In genomic region chr2:86556508-86556907, GRCh38 we compare ENCODE assay signal across 1 cellular context.
TF ChIP-seq lines count a peak whose summit lies in the region.

No MANE protein-coding gene starts in this region.

TF ChIP-seq in HepG2, 621 proteins besides CTCF, POLR2A, EP300 and RAD21 (continued from another document and continues in another):
- no peak for TF ChIP-seq ZNF800 (CRISPR knock-in tag; IDR thresholded peaks at IDR 0.05)
- TF ChIP-seq ZNF788 (CRISPR knock-in tag; IDR thresholded peaks at IDR 0.05; ENCODE audit: borderline replicate concordance), result peak; percentile 28; the same call in 1 of the 2 replicates
- no peak for TF ChIP-seq GZF1 (CRISPR knock-in tag; IDR thresholded peaks at IDR 0.05)
- no peak for TF ChIP-seq IRX3 (CRISPR knock-in tag; IDR thresholded peaks at IDR 0.05; ENCODE audit: borderline replicate concordance, low read depth)
- TF ChIP-seq ZBTB46 (CRISPR knock-in tag; IDR thresholded peaks at IDR 0.05; ENCODE audit: borderline replicate concordance), result no peak
- TF ChIP-seq, protein P1, sequence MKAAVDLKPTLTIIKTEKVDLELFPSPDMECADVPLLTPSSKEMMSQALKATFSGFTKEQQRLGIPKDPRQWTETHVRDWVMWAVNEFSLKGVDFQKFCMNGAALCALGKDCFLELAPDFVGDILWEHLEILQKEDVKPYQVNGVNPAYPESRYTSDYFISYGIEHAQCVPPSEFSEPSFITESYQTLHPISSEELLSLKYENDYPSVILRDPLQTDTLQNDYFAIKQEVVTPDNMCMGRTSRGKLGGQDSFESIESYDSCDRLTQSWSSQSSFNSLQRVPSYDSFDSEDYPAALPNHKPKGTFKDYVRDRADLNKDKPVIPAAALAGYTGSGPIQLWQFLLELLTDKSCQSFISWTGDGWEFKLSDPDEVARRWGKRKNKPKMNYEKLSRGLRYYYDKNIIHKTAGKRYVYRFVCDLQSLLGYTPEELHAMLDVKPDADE (CRISPR knock-in tag; IDR thresholded peaks at IDR 0.05), result no peak
- TF ChIP-seq ATF6 (CRISPR knock-in tag; conservative IDR thresholded peaks at IDR 0.05), result no peak
- no peak for TF ChIP-seq MATR3 (CRISPR knock-in tag; IDR thresholded peaks at IDR 0.05)
- TF ChIP-seq TRIM24 (CRISPR knock-in tag; IDR thresholded peaks at IDR 0.05), result no peak; the same call in 1 of the 2 replicates
- no peak for TF ChIP-seq SNAPC5 (CRISPR knock-in tag; IDR thresholded peaks at IDR 0.05; ENCODE audit: borderline replicate concordance)
- no peak for TF ChIP-seq ZNF766 (CRISPR knock-in tag; IDR thresholded peaks at IDR 0.05; ENCODE audit: borderline replicate concordance)
- TF ChIP-seq ZNF331 (CRISPR knock-in tag; IDR thresholded peaks at IDR 0.05), result peak; percentile 78; the same call in 1 of the 2 replicates
- TF ChIP-seq ZNF432 (CRISPR knock-in tag; IDR thresholded peaks at IDR 0.05; ENCODE audit: borderline replicate concordance), result no peak
- TF ChIP-seq, protein P2, sequence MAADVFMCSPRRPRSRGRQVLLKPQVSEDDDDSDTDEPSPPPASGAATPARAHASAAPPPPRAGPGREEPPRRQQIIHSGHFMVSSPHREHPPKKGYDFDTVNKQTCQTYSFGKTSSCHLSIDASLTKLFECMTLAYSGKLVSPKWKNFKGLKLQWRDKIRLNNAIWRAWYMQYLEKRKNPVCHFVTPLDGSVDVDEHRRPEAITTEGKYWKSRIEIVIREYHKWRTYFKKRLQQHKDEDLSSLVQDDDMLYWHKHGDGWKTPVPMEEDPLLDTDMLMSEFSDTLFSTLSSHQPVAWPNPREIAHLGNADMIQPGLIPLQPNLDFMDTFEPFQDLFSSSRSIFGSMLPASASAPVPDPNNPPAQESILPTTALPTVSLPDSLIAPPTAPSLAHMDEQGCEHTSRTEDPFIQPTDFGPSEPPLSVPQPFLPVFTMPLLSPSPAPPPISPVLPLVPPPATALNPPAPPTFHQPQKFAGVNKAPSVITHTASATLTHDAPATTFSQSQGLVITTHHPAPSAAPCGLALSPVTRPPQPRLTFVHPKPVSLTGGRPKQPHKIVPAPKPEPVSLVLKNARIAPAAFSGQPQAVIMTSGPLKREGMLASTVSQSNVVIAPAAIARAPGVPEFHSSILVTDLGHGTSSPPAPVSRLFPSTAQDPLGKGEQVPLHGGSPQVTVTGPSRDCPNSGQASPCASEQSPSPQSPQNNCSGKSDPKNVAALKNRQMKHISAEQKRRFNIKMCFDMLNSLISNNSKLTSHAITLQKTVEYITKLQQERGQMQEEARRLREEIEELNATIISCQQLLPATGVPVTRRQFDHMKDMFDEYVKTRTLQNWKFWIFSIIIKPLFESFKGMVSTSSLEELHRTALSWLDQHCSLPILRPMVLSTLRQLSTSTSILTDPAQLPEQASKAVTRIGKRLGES (CRISPR knock-in tag; IDR thresholded peaks at IDR 0.05; ENCODE audit: borderline replicate concordance), result no peak
- TF ChIP-seq PBX3 (CRISPR knock-in tag; IDR thresholded peaks at IDR 0.05; ENCODE audit: borderline replicate concordance), result no peak
- TF ChIP-seq HOMEZ (CRISPR knock-in tag; IDR thresholded peaks at IDR 0.05; ENCODE audit: low read depth), result peak; percentile 92; the same call in 1 of the 2 replicates
- no peak for TF ChIP-seq ZNF569 (CRISPR knock-in tag; IDR thresholded peaks at IDR 0.05; ENCODE audit: borderline replicate concordance)
- TF ChIP-seq TEAD3 (CRISPR knock-in tag; optimal IDR thresholded peaks at IDR 0.05; ENCODE audit: borderline replicate concordance), result peak; percentile 54
- peak; percentile 86 for TF ChIP-seq ZNF605 (CRISPR knock-in tag; IDR thresholded peaks at IDR 0.05)
- TF ChIP-seq, protein P3, sequence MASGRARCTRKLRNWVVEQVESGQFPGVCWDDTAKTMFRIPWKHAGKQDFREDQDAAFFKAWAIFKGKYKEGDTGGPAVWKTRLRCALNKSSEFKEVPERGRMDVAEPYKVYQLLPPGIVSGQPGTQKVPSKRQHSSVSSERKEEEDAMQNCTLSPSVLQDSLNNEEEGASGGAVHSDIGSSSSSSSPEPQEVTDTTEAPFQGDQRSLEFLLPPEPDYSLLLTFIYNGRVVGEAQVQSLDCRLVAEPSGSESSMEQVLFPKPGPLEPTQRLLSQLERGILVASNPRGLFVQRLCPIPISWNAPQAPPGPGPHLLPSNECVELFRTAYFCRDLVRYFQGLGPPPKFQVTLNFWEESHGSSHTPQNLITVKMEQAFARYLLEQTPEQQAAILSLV (CRISPR knock-in tag; IDR thresholded peaks at IDR 0.05; ENCODE audit: borderline replicate concordance), result no peak
- TF ChIP-seq KAT7 (CRISPR knock-in tag; IDR thresholded peaks at IDR 0.05; ENCODE audit: borderline replicate concordance), result no peak
- TF ChIP-seq ZNF775 (CRISPR knock-in tag; IDR thresholded peaks at IDR 0.05; ENCODE audit: borderline replicate concordance), result no peak
- no peak for TF ChIP-seq MTF1 (CRISPR knock-in tag; IDR thresholded peaks at IDR 0.05)
- TF ChIP-seq HDAC6 (IDR thresholded peaks at IDR 0.05; ENCODE audit: low read depth, low read length), result no peak
- TF ChIP-seq ZNF644 (CRISPR knock-in tag; IDR thresholded peaks at IDR 0.05; ENCODE audit: low read depth), result no peak
- 0 out of 2 replicates have a peak, but pooled peaks have one; percentile 3 for TF ChIP-seq SNAPC2 (CRISPR knock-in tag; IDR thresholded peaks at IDR 0.05)
- peak; percentile 89; the same call in 1 of the 2 replicates for TF ChIP-seq ZNF609 (CRISPR knock-in tag; IDR thresholded peaks at IDR 0.05; ENCODE audit: borderline replicate concordance)
- no peak for TF ChIP-seq MAFK (conservative IDR thresholded peaks at IDR 0.05 in 1 of 2, IDR thresholded peaks at IDR 0.05 in 1 of 2; ENCODE audit: low read length in 2 of 2)
- 0 out of 2 replicates have a peak, but pooled peaks have one; percentile 50 for TF ChIP-seq TARDBP (CRISPR knock-in tag; IDR thresholded peaks at IDR 0.05)
- no peak for TF ChIP-seq ZNF558 (CRISPR knock-in tag; IDR thresholded peaks at IDR 0.05; ENCODE audit: borderline replicate concordance)
- TF ChIP-seq ZNF530 (CRISPR knock-in tag; IDR thresholded peaks at IDR 0.05; ENCODE audit: low read depth), result no peak
- TF ChIP-seq AKAP8 (CRISPR knock-in tag; IDR thresholded peaks at IDR 0.05), result no peak
- TF ChIP-seq MXI1 (IDR thresholded peaks at IDR 0.05; ENCODE audit: borderline replicate concordance, low read depth, low read length), result no peak
- TF ChIP-seq ZC3H13 (CRISPR knock-in tag; IDR thresholded peaks at IDR 0.05), result no peak
- TF ChIP-seq, protein P4, sequence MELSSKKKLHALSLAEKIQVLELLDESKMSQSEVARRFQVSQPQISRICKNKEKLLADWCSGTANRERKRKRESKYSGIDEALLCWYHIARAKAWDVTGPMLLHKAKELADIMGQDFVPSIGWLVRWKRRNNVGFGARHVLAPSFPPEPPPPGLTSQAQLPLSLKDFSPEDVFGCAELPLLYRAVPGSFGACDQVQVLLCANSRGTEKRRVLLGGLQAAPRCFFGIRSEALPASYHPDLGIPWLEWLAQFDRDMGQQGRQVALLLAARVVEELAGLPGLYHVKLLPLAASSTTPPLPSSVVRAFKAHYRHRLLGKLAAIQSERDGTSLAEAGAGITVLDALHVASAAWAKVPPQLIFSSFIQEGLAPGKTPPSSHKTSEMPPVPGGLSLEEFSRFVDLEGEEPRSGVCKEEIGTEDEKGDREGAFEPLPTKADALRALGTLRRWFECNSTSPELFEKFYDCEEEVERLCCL (CRISPR knock-in tag; IDR thresholded peaks at IDR 0.05; ENCODE audit: borderline replicate concordance), result no peak
- TF ChIP-seq SATB2 (CRISPR knock-in tag; IDR thresholded peaks at IDR 0.05), result no peak
